1 cellular context compared by ENCODE assay signal in genomic region chr22:49915610-49916009, GRCh38.
A peak's percentile ranks its signal among the peaks of the same experiment; 100 is the strongest.
TF ChIP-seq lines count a peak whose summit lies in the region.

No MANE protein-coding gene starts in this region.

TF ChIP-seq in SK-N-SH, 30 proteins besides CTCF, POLR2A, EP300 and RAD21:
- TF ChIP-seq REST (IDR thresholded peaks at IDR 0.05; ENCODE audit: low read depth, low read length) (peak; percentile 91), TCF12 (IDR thresholded peaks at IDR 0.05) (no peak)
